12 cellular contexts compared by ENCODE assay signal in the genomic region with DNA sequence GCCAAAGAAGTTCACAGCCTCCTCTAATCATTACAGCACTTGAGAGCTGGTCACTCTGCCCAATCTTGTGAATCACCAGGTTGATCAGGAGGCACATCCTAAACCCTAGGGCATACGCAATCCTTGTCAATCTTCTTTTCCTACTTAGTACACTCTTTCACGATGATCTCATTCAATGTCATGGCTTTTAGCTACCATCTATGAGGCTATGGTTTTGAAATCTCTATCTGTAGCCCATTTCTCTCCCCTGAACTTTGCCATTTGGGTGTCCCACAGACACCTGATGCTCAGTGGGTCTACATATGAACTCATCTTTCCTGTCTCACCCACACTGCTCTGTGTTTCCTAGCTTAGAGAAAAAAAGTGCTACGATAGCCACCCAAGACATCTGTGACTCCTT. TPM values are rescaled to one million over a fixed set of nuclear protein-coding genes. Genes with fewer than 3 reads are reported as not detected.
DNase-seq lines count a peak whose midpoint lies in the region; ATAC-seq, FAIRE-seq and TF ChIP-seq lines count a peak whose summit lies in the region.
"Had no signal": no experiment of that assay in that cellular context is flagged by ENCODE, and none has a peak within 500 bp of the region (broad histone marks: within the 10 kb centered on the region; RNA-seq: fewer than 3 reads in every experiment).

No MANE protein-coding gene starts in this region.

- H3K36me3 ChIP-seq in OCI-LY1 (ENCODE audit: insufficient read depth, low read length) (peaks cover 15% of the 10 kb centered on the region), bronchial epithelial cell (ENCODE audit: control insufficient read depth, insufficient read depth, low read length) (peaks cover 3% of the 10 kb centered on the region), spleen (peaks cover 0 to 16% (median 11%) of the 10 kb centered on the region in 6 donors)

- no peak overlapping the region for H2AFZ ChIP-seq in OCI-LY1 (ENCODE audit: low read length)

- no peaks in the 10 kb centered on the region for H3K79me2 ChIP-seq in OCI-LY1 (ENCODE audit: insufficient read depth, low read length)

- WGBS in spleen, 5 donors: 74 to 83% (median 83%) methylated on average over 3 of the region's 3 CpGs

- no peak overlapping the region for H3K9ac ChIP-seq in OCI-LY1 (ENCODE audit: low read length)

- no peak for DNase-seq in activated CD4-positive, alpha-beta T cell treated with anti-CD3 and anti-CD28 coated beads for 36 hours
- DNase-seq in activated CD4-positive, alpha-beta T cell treated with anti-CD3 and anti-CD28 coated beads for 48 hours: no peak
- DNase-seq in bronchial epithelial cell (ENCODE audit: low read depth) (peak; percentile 89), spleen (no peak)
- no peak for DNase-seq in NK-92 treated with Interleukin-12 subunit alpha and Interleukin-12 subunit beta, amount 100 ng/mL, for 24 hours (lab: John Stamatoyannopoulos, UW)
- DNase-seq: activated naive CD4-positive, alpha-beta T cell treated with anti-CD3 and anti-CD28 coated beads for 36 hours; NCI-H187 had no signal

- H3K4me3 ChIP-seq in OCI-LY1 (ENCODE audit: low read depth, low read length, poor library complexity, severe bottlenecking): no peak overlapping the region
- no peak overlapping the region for H3K4me3 ChIP-seq in bronchial epithelial cell (ENCODE audit: low read depth, low read length)
- peak overlapping the region in 1 of 8 donors; percentile 14 for H3K4me3 ChIP-seq in spleen
- H3K4me3 ChIP-seq: A549 had no signal

- H3K27me3 ChIP-seq in OCI-LY1 (ENCODE audit: insufficient read depth, low read length) (no peaks in the 10 kb centered on the region), bronchial epithelial cell (ENCODE audit: control insufficient read depth, insufficient read depth, low read length) (no peaks in the 10 kb centered on the region), spleen (replicated peaks in 1 of 7) (no peaks in the 10 kb centered on the region)

- H3K9me2 ChIP-seq in OCI-LY1 (ENCODE audit: low read depth, low read length): no peaks in the 10 kb centered on the region

- peak; percentile 16 for ATAC-seq in activated CD4-positive, alpha-beta T cell treated with anti-CD3 and anti-CD28 coated beads for 36 hours
- ATAC-seq in HG02759 (IDR thresholded peaks at IDR 0.05; ENCODE audit: unreplicated experiment): no peak
- no peak for ATAC-seq in GM19395 (IDR thresholded peaks at IDR 0.05; ENCODE audit: unreplicated experiment)
- ATAC-seq: A549 had no signal

- peak; percentile 50 for FAIRE-seq in bronchial epithelial cell (lab: Jason Lieb, UNC)
- FAIRE-seq: A549, HTR-8/SVneo had no signal

- peaks cover 17% of the 10 kb centered on the region for H3K36me3 Mint-ChIP-seq in activated CD4-positive, alpha-beta T cell treated with anti-CD3 and anti-CD28 coated beads for 36 hours (ENCODE audit: low read depth)

- H3F3A ChIP-seq in OCI-LY1 (ENCODE audit: insufficient read depth, low read length): no peaks in the 10 kb centered on the region

- TF ChIP-seq CTCF in OCI-LY1 (IDR thresholded peaks at IDR 0.05; ENCODE audit: low read length): no peak
- no peak for TF ChIP-seq CTCF in bronchial epithelial cell (IDR thresholded peaks at IDR 0.05; ENCODE audit: insufficient read depth, low read length, severe bottlenecking)
- no peak for TF ChIP-seq CTCF in spleen (IDR thresholded peaks at IDR 0.05 in 8 of 11, conservative IDR thresholded peaks at IDR 0.05 in 3 of 11)

- no peak for TF ChIP-seq POLR2A in spleen (IDR thresholded peaks at IDR 0.05)

- intact Hi-C loops in activated CD4-positive, alpha-beta T cell treated with anti-CD3 and anti-CD28 coated beads for 36 hours (cut with DNase I, micrococcal nuclease): loop anchor here (5.0 kb wide), 2 partner anchors 180 to 1005 kb away; a partner anchor contains a TSS
- intact Hi-C loops in spleen (cut with DNase I; ENCODE audit: low total_unique reads): loop anchor here (10.0 kb wide), 1 partner anchor 62 kb away; no protein-coding TSS in a partner anchor

- peaks cover 28% of the 10 kb centered on the region for H3K4me1 Mint-ChIP-seq in activated CD4-positive, alpha-beta T cell treated with anti-CD3 and anti-CD28 coated beads for 36 hours

- no peak overlapping the region for H3K4me2 ChIP-seq in OCI-LY1 (ENCODE audit: low read length)
- H3K4me2 ChIP-seq: A549 had no signal

- no peak overlapping the region for H3K27ac Mint-ChIP-seq in activated CD4-positive, alpha-beta T cell treated with anti-CD3 and anti-CD28 coated beads for 36 hours
- H3K27ac Mint-ChIP-seq: activated naive CD4-positive, alpha-beta T cell treated with anti-CD3 and anti-CD28 coated beads for 36 hours had no signal

- H3K4me1 ChIP-seq in OCI-LY1 (ENCODE audit: insufficient read depth, low read length, severe bottlenecking): peaks cover 30% of the 10 kb centered on the region
- H3K4me1 ChIP-seq in spleen: peaks cover 12 to 57% (median 44%) of the 10 kb centered on the region in 6 donors

- POLR2A ChIA-PET in activated CD4-positive, alpha-beta T cell treated with anti-CD3 and anti-CD28 coated beads for 36 hours (lab: Charles Lee): interaction anchor here (0.6 to 0.7 kb wide), 2 partner anchors 71 to 80 kb away, joined by 4 to 5 read pairs; no protein-coding TSS in a partner anchor

- CTCF ChIA-PET in activated CD4-positive, alpha-beta T cell treated with anti-CD3 and anti-CD28 coated beads for 36 hours (lab: Charles Lee): interaction anchor here (1.0 to 2.7 kb wide), 3 partner anchors 32 to 79 kb away, joined by 4 to 27 read pairs (median 8); no protein-coding TSS in a partner anchor

- no peaks in the 10 kb centered on the region for H4K20me1 ChIP-seq in OCI-LY1 (ENCODE audit: insufficient read depth, low read length)

- no peaks in the 10 kb centered on the region for H3K27me3 Mint-ChIP-seq in activated CD4-positive, alpha-beta T cell treated with anti-CD3 and anti-CD28 coated beads for 36 hours

- no peaks in the 10 kb centered on the region for H3K9me3 ChIP-seq in OCI-LY1 (ENCODE audit: low read length)
- no peaks in the 10 kb centered on the region for H3K9me3 ChIP-seq in spleen
- H3K9me3 ChIP-seq: A549 had no signal

- no peaks in the 10 kb centered on the region for H3K9me3 Mint-ChIP-seq in activated CD4-positive, alpha-beta T cell treated with anti-CD3 and anti-CD28 coated beads for 36 hours (ENCODE audit: low read depth)
- H3K9me3 Mint-ChIP-seq: activated naive CD4-positive, alpha-beta T cell treated with anti-CD3 and anti-CD28 coated beads for 36 hours had no signal

- H3K27ac ChIP-seq in OCI-LY1 (ENCODE audit: low read depth, low read length, poor library complexity, severe bottlenecking) (peak overlapping the region; percentile 48), spleen (peak overlapping the region in 6 of 8 donors; percentile 1 to 95 (median 80))

- H3K4me3 Mint-ChIP-seq in activated CD4-positive, alpha-beta T cell treated with anti-CD3 and anti-CD28 coated beads for 36 hours: peak overlapping the region; percentile 96

RNA-seq across cellular contexts. Expression of a gene that starts 1.9 kb away (rescaled TPM):
- 10 to 100 TPM; 17.4 TPM for total RNA-seq in activated CD4-positive, alpha-beta T cell treated with anti-CD3 and anti-CD28 coated beads for 36 hours
- total RNA-seq in bronchial epithelial cell (55.0 and 59.5 TPM in 2 replicates), spleen (10 to 100 TPM; 11.2 to 19.1 (median 14.9) TPM)
- 10 to 100 TPM; 22.9 to 31.2 (median 24.4) TPM for polyA plus RNA-seq in spleen

RNA-seq across cellular contexts. Expression of a gene that starts 42.6 kb away (rescaled TPM):
- 10 to 100 TPM; 23.0 to 30.1 TPM for total RNA-seq in activated CD4-positive, alpha-beta T cell treated with anti-CD3 and anti-CD28 coated beads for 36 hours
- 3.2 and 6.7 TPM in 2 replicates for total RNA-seq in bronchial epithelial cell
- total RNA-seq in spleen: 10 to 100 TPM; 24.1 to 55.9 (median 32.9) TPM
- polyA plus RNA-seq in spleen: 10 to 100 TPM in 1 of 3 donors, 1 to 10 TPM in 2; 8.2 to 16.4 (median 8.9) TPM
